ENCODE assay signal across 26 cellular contexts in genomic region chr10:84447701-84448400, GRCh38.
DNase-seq lines count a peak whose midpoint lies in the region; ATAC-seq and TF ChIP-seq lines count a peak whose summit lies in the region.
"Had no signal": no experiment of that assay in that cellular context is flagged by ENCODE, and none has a peak within 500 bp of the region (broad histone marks: within the 10 kb centered on the region; RNA-seq: fewer than 3 reads in every experiment).

No MANE protein-coding gene starts in this region.

- H3K4me3 ChIP-seq in GM23338 (no peak overlapping the region), epithelial cell of proximal tubule (ENCODE audit: low read depth, low read length) (no peak overlapping the region), psoas muscle (no peak overlapping the region)
- H3K4me3 ChIP-seq: BLaER1, dorsolateral prefrontal cortex, gastrocnemius medialis, PC-9 had no signal

- WGBS in psoas muscle, 3 donors, result 69 to 77% (median 71%) methylated on average over 8 of the region's 8 CpGs

- H3K27me3 ChIP-seq in GM23338 (ENCODE audit: insufficient read depth), result no peaks in the 10 kb centered on the region
- H3K27me3 ChIP-seq in psoas muscle (ENCODE audit: insufficient read depth in 3 of 3, low read length in 2 of 3), result no peaks in the 10 kb centered on the region
- H3K27me3 ChIP-seq: BLaER1, dorsolateral prefrontal cortex, gastrocnemius medialis had no signal

- H3K9me2 ChIP-seq in GM23338 (ENCODE audit: insufficient read depth), result no peaks in the 10 kb centered on the region

- no peaks in the 10 kb centered on the region for H3F3A ChIP-seq in GM23338 (replicated peaks; ENCODE audit: low read depth)

- no peaks in the 10 kb centered on the region for H3K36me3 ChIP-seq in GM23338 (ENCODE audit: insufficient read depth)
- peaks cover 0 to 10% of the 10 kb centered on the region in 2 donors for H3K36me3 ChIP-seq in psoas muscle (ENCODE audit: insufficient read depth in 1 of 2, low read depth in 1 of 2)

- DNase-seq in GM23338 (ENCODE audit: low spot score) (peak; percentile 15), NCI-H2171 (lab: John Stamatoyannopoulos, UW) (peak; percentile 10), epithelial cell of proximal tubule (ENCODE audit: low read depth) (peak; percentile 72), psoas muscle (no peak), epidermal melanocyte (ENCODE audit: insufficient read length, low spot score) (no peak), posterior cingulate gyrus (no peak)
- DNase-seq: activated CD4-positive, alpha-beta memory T cell treated with anti-CD3 and anti-CD28 coated beads, Interleukin-2, amount 10 ng/mL, durations not matched to agents 7 days and 5 days; activated CD4-positive, CD25-positive, alpha-beta regulatory T cell treated with anti-CD3 and anti-CD28 coated beads, Interleukin-2, amount 50 U/mL, for 72 hours; activated naive CD4-positive, alpha-beta T cell treated with anti-CD3 and anti-CD28 coated beads for 36 hours; DMS79; gastrocnemius medialis; GF-D8; GOT3; hippocampal formation; mesendoderm; NCI-H1092; NCI-H187; NCI-H526 treated with DMSO at 0.1 percent for 48 hours; PC-9; stimulated activated CD4-positive, alpha-beta T cell treated with anti-CD3 and anti-CD28 coated beads, Interleukin-2, amount 100 ng/mL, for 48 hours; T-helper 2 cell; trophoblast cell had no signal

- H3K27ac ChIP-seq in GM23338 (ENCODE audit: low read depth) (no peak overlapping the region), psoas muscle (no peak overlapping the region)
- H3K27ac ChIP-seq: BLaER1, PC-9 had no signal

- no peaks in the 10 kb centered on the region for H3K79me2 ChIP-seq in GM23338 (replicated peaks; ENCODE audit: insufficient read depth)

- no peak overlapping the region for H2AFZ ChIP-seq in GM23338
- H2AFZ ChIP-seq: PC-9 had no signal

- H4K20me1 ChIP-seq in GM23338 (replicated peaks; ENCODE audit: insufficient read depth), result no peaks in the 10 kb centered on the region
- H4K20me1 ChIP-seq: BLaER1 had no signal

- H3K27ac Mint-ChIP-seq in GM23338, result peak overlapping the region; percentile 31; the same call in 1 of the 2 replicates
- H3K27ac Mint-ChIP-seq: activated CD4-positive, alpha-beta memory T cell treated with anti-CD3 and anti-CD28 coated beads, Interleukin-2, amount 10 ng/mL, durations not matched to agents 7 days and 5 days; activated naive CD4-positive, alpha-beta T cell treated with anti-CD3 and anti-CD28 coated beads for 36 hours had no signal

- H3K27me3 Mint-ChIP-seq in GM23338 (ENCODE audit: insufficient read depth, low read depth, poor library complexity), result no peaks in the 10 kb centered on the region
- H3K27me3 Mint-ChIP-seq: activated CD4-positive, alpha-beta memory T cell treated with anti-CD3 and anti-CD28 coated beads, Interleukin-2, amount 10 ng/mL, durations not matched to agents 7 days and 5 days had no signal

- peak; percentile 78 for ATAC-seq in GM23338
- peak; percentile 30 to 90 (median 76) for ATAC-seq in psoas muscle
- no peak for ATAC-seq in HG02588 (IDR thresholded peaks at IDR 0.05; ENCODE audit: unreplicated experiment)
- ATAC-seq: sciatic nerve had no signal

- H3K4me2 ChIP-seq in GM23338, result no peak overlapping the region
- H3K4me2 ChIP-seq: BLaER1, PC-9 had no signal

- no peaks in the 10 kb centered on the region for H3K9me3 ChIP-seq in psoas muscle
- H3K9me3 ChIP-seq: gastrocnemius medialis had no signal

- TF ChIP-seq CTCF in GM23338 (conservative IDR thresholded peaks at IDR 0.05; ENCODE audit: low read depth in 2 of 2) (no peak), epithelial cell of proximal tubule (conservative IDR thresholded peaks at IDR 0.05; ENCODE audit: low read depth, low read length) (no peak), psoas muscle (IDR thresholded peaks at IDR 0.05) (no peak)

- intact Hi-C loops in psoas muscle (cut with DNase I) (no loop called here), posterior cingulate gyrus (cut with DNase I) (no loop called here)

- H3K36me3 Mint-ChIP-seq in GM23338 (ENCODE audit: low read depth), result peaks cover 8% of the 10 kb centered on the region

- H3K4me3 Mint-ChIP-seq in GM23338, result no peak overlapping the region
- H3K4me3 Mint-ChIP-seq: activated CD4-positive, alpha-beta memory T cell treated with anti-CD3 and anti-CD28 coated beads, Interleukin-2, amount 10 ng/mL, durations not matched to agents 7 days and 5 days; activated naive CD4-positive, alpha-beta T cell treated with anti-CD3 and anti-CD28 coated beads for 36 hours had no signal

- H3K4me1 ChIP-seq in GM23338 (ENCODE audit: insufficient read depth) (no peaks in the 10 kb centered on the region), psoas muscle (peaks cover 11% of the 10 kb centered on the region)
- H3K4me1 ChIP-seq: BLaER1 had no signal

- H3K9me3 Mint-ChIP-seq in GM23338, result no peaks in the 10 kb centered on the region
- H3K9me3 Mint-ChIP-seq: activated CD4-positive, alpha-beta memory T cell treated with anti-CD3 and anti-CD28 coated beads, Interleukin-2, amount 10 ng/mL, durations not matched to agents 7 days and 5 days; activated naive CD4-positive, alpha-beta T cell treated with anti-CD3 and anti-CD28 coated beads for 36 hours had no signal

- H3K4me1 Mint-ChIP-seq in GM23338, result peaks cover 15% of the 10 kb centered on the region
- H3K4me1 Mint-ChIP-seq: activated CD4-positive, alpha-beta memory T cell treated with anti-CD3 and anti-CD28 coated beads, Interleukin-2, amount 10 ng/mL, durations not matched to agents 7 days and 5 days had no signal

TF ChIP-seq in GM23338, 12 proteins besides CTCF, POLR2A, EP300 and RAD21 (continues in another document):
- TF ChIP-seq EZH2phosphoT487 (IDR thresholded peaks at IDR 0.05; ENCODE audit: unreplicated experiment) (no peak), CREB1 (CRISPR knock-in tag; IDR thresholded peaks at IDR 0.05; ENCODE audit: low read depth) (no peak), ZNF331 (CRISPR knock-in tag; IDR thresholded peaks at IDR 0.05; ENCODE audit: low read depth) (no peak), ZNF114 (CRISPR knock-in tag; IDR thresholded peaks at IDR 0.05) (no peak), STAT1 (IDR thresholded peaks at IDR 0.05; ENCODE audit: unreplicated experiment) (no peak), JUNB (IDR thresholded peaks at IDR 0.05; ENCODE audit: unreplicated experiment) (no peak), POLR2AphosphoS5 (IDR thresholded peaks at IDR 0.05; ENCODE audit: low read depth) (no peak), NANOG (IDR thresholded peaks at IDR 0.05; ENCODE audit: borderline replicate concordance) (no peak), EZH2 (IDR thresholded peaks at IDR 0.05; ENCODE audit: low read depth, unreplicated experiment) (no peak)
- TF ChIP-seq, protein P1, sequence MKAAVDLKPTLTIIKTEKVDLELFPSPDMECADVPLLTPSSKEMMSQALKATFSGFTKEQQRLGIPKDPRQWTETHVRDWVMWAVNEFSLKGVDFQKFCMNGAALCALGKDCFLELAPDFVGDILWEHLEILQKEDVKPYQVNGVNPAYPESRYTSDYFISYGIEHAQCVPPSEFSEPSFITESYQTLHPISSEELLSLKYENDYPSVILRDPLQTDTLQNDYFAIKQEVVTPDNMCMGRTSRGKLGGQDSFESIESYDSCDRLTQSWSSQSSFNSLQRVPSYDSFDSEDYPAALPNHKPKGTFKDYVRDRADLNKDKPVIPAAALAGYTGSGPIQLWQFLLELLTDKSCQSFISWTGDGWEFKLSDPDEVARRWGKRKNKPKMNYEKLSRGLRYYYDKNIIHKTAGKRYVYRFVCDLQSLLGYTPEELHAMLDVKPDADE (IDR thresholded peaks at IDR 0.05), result no peak

Comparison
In these comparisons a context has a peak if more than half of its experiments do, and no peak if none do; other contexts are left out.
1. DNase-seq: peak in GM23338 (single experiment), NCI-H2171 (single experiment) and epithelial cell of proximal tubule (single experiment); none in psoas muscle (0 of 2), epidermal melanocyte (single experiment) and posterior cingulate gyrus (0 of 10).